1 cellular context compared by ENCODE assay signal in genomic region chr17:42321555-42321954, GRCh38.
TF ChIP-seq lines count a peak whose summit lies in the region.

No MANE protein-coding gene starts in this region.

TF ChIP-seq in endothelial cell of umbilical vein, 7 proteins besides CTCF, POLR2A, EP300 and RAD21:
- TF ChIP-seq MYC (IDR thresholded peaks at IDR 0.05; ENCODE audit: low read depth, low read length) (no peak), MAX (IDR thresholded peaks at IDR 0.05; ENCODE audit: insufficient read depth, insufficient read length) (no peak), GATA2 (IDR thresholded peaks at IDR 0.05; ENCODE audit: insufficient read depth, insufficient read length, low read depth, low read length) (no peak), POLR2AphosphoS5 (IDR thresholded peaks at IDR 0.05; ENCODE audit: insufficient read depth, low read depth, low read length) (no peak), JUN (IDR thresholded peaks at IDR 0.05; ENCODE audit: borderline replicate concordance, insufficient read depth, insufficient read length, low read depth) (no peak), EZH2 (IDR thresholded peaks at IDR 0.05; ENCODE audit: borderline replicate concordance, low read depth, low read length, severe bottlenecking) (no peak), FOS (IDR thresholded peaks at IDR 0.05; ENCODE audit: borderline replicate concordance, insufficient read depth, low read length) (no peak)
TF ChIP-seq in endothelial cell of umbilical vein: peak in this region for 0.
